22 cellular contexts compared by ENCODE assay signal in genomic region chr5:79687911-79688310, GRCh38.
"Had no signal": no experiment of that assay in that cellular context is flagged by ENCODE, and none has a peak within 500 bp of the region (broad histone marks: within the 10 kb centered on the region; RNA-seq: fewer than 3 reads in every experiment).

No MANE protein-coding gene starts in this region.

- ATAC-seq: activated CD8-positive, alpha-beta memory T cell treated with anti-CD3 and anti-CD28 coated beads, Interleukin-2, amount 10 ng/mL, durations not matched to agents 7 days and 5 days; activated CD8-positive, alpha-beta T cell treated with anti-CD3 and anti-CD28 coated beads for 36 hours; left ventricle myocardium superior; T-cell had no signal

- H3K4me3 Mint-ChIP-seq: activated CD4-positive, alpha-beta T cell treated with anti-CD3 and anti-CD28 coated beads, Interleukin-2, amount 10 ng/mL, durations not matched to agents 7 days and 5 days; activated CD8-positive, alpha-beta memory T cell treated with anti-CD3 and anti-CD28 coated beads, Interleukin-2, amount 10 ng/mL, durations not matched to agents 7 days and 5 days; activated CD8-positive, alpha-beta T cell treated with anti-CD3 and anti-CD28 coated beads for 36 hours; activated naive CD8-positive, alpha-beta T cell treated with anti-CD3 and anti-CD28 coated beads for 36 hours; T-cell; T-helper 2 cell treated with Interferon-gamma antibody and Interleukin-4, amounts not matched to agents 5 μg/mL and 100 μg/mL, for 36 hours had no signal

- H3K27ac ChIP-seq: sigmoid colon, thoracic aorta, upper lobe of left lung, VCaP had no signal

- H3K36me3 ChIP-seq: thoracic aorta had no signal

- H3K9me3 Mint-ChIP-seq: activated CD4-positive, alpha-beta T cell treated with anti-CD3 and anti-CD28 coated beads, Interleukin-2, amount 10 ng/mL, durations not matched to agents 7 days and 5 days; activated T-helper 2 cell treated with anti-CD3 and anti-CD28 coated beads, Interferon-gamma antibody, Interleukin-2, Interleukin-4, amounts not matched to agents 10 μg/mL and 5 μg/mL and 100 μg/mL, durations not matched to agents 14 hours and 24 hours and 36 hours; T-cell; T-helper 2 cell treated with Interferon-gamma antibody and Interleukin-4, amounts not matched to agents 5 μg/mL and 100 μg/mL, for 36 hours had no signal

- H3K4me3 ChIP-seq: sigmoid colon, thoracic aorta, upper lobe of left lung had no signal

- H3K27ac Mint-ChIP-seq: activated CD4-positive, alpha-beta T cell treated with anti-CD3 and anti-CD28 coated beads, Interleukin-2, amount 10 ng/mL, durations not matched to agents 7 days and 5 days; activated CD8-positive, alpha-beta memory T cell treated with anti-CD3 and anti-CD28 coated beads, Interleukin-2, amount 10 ng/mL, durations not matched to agents 7 days and 5 days; activated CD8-positive, alpha-beta T cell treated with anti-CD3 and anti-CD28 coated beads for 36 hours; activated naive CD8-positive, alpha-beta T cell treated with anti-CD3 and anti-CD28 coated beads for 36 hours; activated T-helper 2 cell treated with anti-CD3 and anti-CD28 coated beads, Interferon-gamma antibody, Interleukin-2, Interleukin-4, amounts not matched to agents 10 μg/mL and 5 μg/mL and 100 μg/mL, durations not matched to agents 14 hours and 24 hours and 36 hours; T-cell; T-helper 2 cell treated with Interferon-gamma antibody and Interleukin-4, amounts not matched to agents 5 μg/mL and 100 μg/mL, for 36 hours had no signal

- DNase-seq: activated CD4-positive, alpha-beta T cell treated with anti-CD3 and anti-CD28 coated beads, Interleukin-2, amount 10 ng/mL, durations not matched to agents 7 days and 5 days; activated CD4-positive, CD25-positive, alpha-beta regulatory T cell treated with anti-CD3 and anti-CD28 coated beads, Interleukin-2, amount 50 U/mL, for 72 hours; activated CD8-positive, alpha-beta memory T cell treated with anti-CD3 and anti-CD28 coated beads, Interleukin-2, amount 10 ng/mL, durations not matched to agents 7 days and 5 days; activated CD8-positive, alpha-beta T cell treated with anti-CD3 and anti-CD28 coated beads for 36 hours; activated naive CD4-positive, alpha-beta T cell treated with Interleukin-2 at 50 U/mL for 16 hours; activated naive CD8-positive, alpha-beta T cell treated with anti-CD3 and anti-CD28 coated beads for 36 hours; cortex of kidney; foreskin fibroblast; hippocampal formation; left ventricle myocardium superior; mammary epithelial cell; occipital lobe; sigmoid colon; stimulated activated CD4-positive, alpha-beta T cell treated with anti-CD3 and anti-CD28 coated beads, Interleukin-2, amount 100 ng/mL, for 48 hours; stimulated activated CD8-positive, alpha-beta memory T cell treated with anti-CD3 and anti-CD28 coated beads, Interleukin-4, amount 100 ng/mL, for 48 hours; stimulated activated naive CD4-positive, alpha-beta T cell; T-cell; upper lobe of left lung had no signal

- H3K27me3 ChIP-seq: sigmoid colon, upper lobe of left lung had no signal

- H3K27me3 Mint-ChIP-seq: activated CD4-positive, alpha-beta T cell treated with anti-CD3 and anti-CD28 coated beads, Interleukin-2, amount 10 ng/mL, durations not matched to agents 7 days and 5 days; activated CD8-positive, alpha-beta memory T cell treated with anti-CD3 and anti-CD28 coated beads, Interleukin-2, amount 10 ng/mL, durations not matched to agents 7 days and 5 days; activated CD8-positive, alpha-beta T cell treated with anti-CD3 and anti-CD28 coated beads for 36 hours; activated naive CD8-positive, alpha-beta T cell treated with anti-CD3 and anti-CD28 coated beads for 36 hours; T-cell had no signal
